ENCODE assay signal across 15 cellular contexts in genomic region chr2:43165378-43166025, GRCh38.
DNase-seq lines count a peak whose midpoint lies in the region; TF ChIP-seq lines count a peak whose summit lies in the region.
"Had no signal": no experiment of that assay in that cellular context is flagged by ENCODE, and none has a peak within 500 bp of the region (broad histone marks: within the 10 kb centered on the region; RNA-seq: fewer than 3 reads in every experiment).

No MANE protein-coding gene starts in this region.

- TF ChIP-seq POLR2A in prostate gland (IDR thresholded peaks at IDR 0.05): no peak

- H3K27ac ChIP-seq in AG04450 (ENCODE audit: low read depth, low read length) (no peak overlapping the region), prostate gland (no peak overlapping the region)
- no peak overlapping the region for H3K27ac ChIP-seq in effector memory CD4-positive, alpha-beta T cell (ENCODE audit: insufficient read depth, low read length, poor library complexity, severe bottlenecking)

- no peaks in the 10 kb centered on the region for H3K27me3 Mint-ChIP-seq in mesothelial cell of epicardium (ENCODE audit: low read depth)

- H3K4me1 Mint-ChIP-seq in mesothelial cell of epicardium: peaks cover 28% of the 10 kb centered on the region

- H3K9me3 ChIP-seq in AG04450 (ENCODE audit: control insufficient read depth, insufficient read depth, low read length) (no peaks in the 10 kb centered on the region), prostate gland (no peaks in the 10 kb centered on the region)
- H3K9me3 ChIP-seq in effector memory CD4-positive, alpha-beta T cell (ENCODE audit: control insufficient read depth, low read length): no peaks in the 10 kb centered on the region

- H3K27ac Mint-ChIP-seq in mesothelial cell of epicardium: no peak overlapping the region

- peaks cover 5% of the 10 kb centered on the region for H3K4me1 ChIP-seq in prostate gland (replicated peaks)
- H3K4me1 ChIP-seq in effector memory CD4-positive, alpha-beta T cell (ENCODE audit: control insufficient read depth, insufficient read depth, low read length, poor library complexity, severe bottlenecking): peaks cover 54% of the 10 kb centered on the region

- POLR2A ChIA-PET in AG04450 (lab: Yijun Ruan, JAX): no interaction called here

- H3K36me3 ChIP-seq in prostate gland: no peaks in the 10 kb centered on the region
- H3K36me3 ChIP-seq in effector memory CD4-positive, alpha-beta T cell (ENCODE audit: control insufficient read depth, insufficient read depth, low read length): no peaks in the 10 kb centered on the region

- TF ChIP-seq CTCF in AG04450 (IDR thresholded peaks at IDR 0.05; ENCODE audit: low read depth, low read length) (peak; percentile 30), GM12873 (IDR thresholded peaks at IDR 0.05; ENCODE audit: insufficient read depth, low read depth, low read length, missing control alignments) (peak; percentile 27), mesothelial cell of epicardium (IDR thresholded peaks at IDR 0.05; ENCODE audit: unreplicated experiment) (peak; percentile 28), prostate gland (IDR thresholded peaks at IDR 0.05) (no peak)

- no peaks in the 10 kb centered on the region for H3K27me3 ChIP-seq in AG04450 (ENCODE audit: control insufficient read depth, insufficient read depth, low read length)
- H3K27me3 ChIP-seq in prostate gland (replicated peaks; ENCODE audit: insufficient read depth): no peaks in the 10 kb centered on the region
- H3K27me3 ChIP-seq in effector memory CD4-positive, alpha-beta T cell (replicated peaks; ENCODE audit: control insufficient read depth, insufficient read depth, low read length, poor library complexity, severe bottlenecking): no peaks in the 10 kb centered on the region

- no peaks in the 10 kb centered on the region for H3K9me3 Mint-ChIP-seq in mesothelial cell of epicardium
- H3K9me3 Mint-ChIP-seq: activated T-cell treated with anti-CD3 and anti-CD28 coated beads, Interleukin-2, amount 50 U/mL, for 4 hours had no signal

- no peaks in the 10 kb centered on the region for H3K36me3 Mint-ChIP-seq in mesothelial cell of epicardium

- intact Hi-C loops in prostate gland (cut with DNase I): no loop called here

- CTCF ChIA-PET in AG04450 (lab: Charles Lee): no interaction called here

- WGBS in prostate gland: 83% methylated on average over 8 of the region's 8 CpGs

- H3K4me3 Mint-ChIP-seq in mesothelial cell of epicardium: no peak overlapping the region
- H3K4me3 Mint-ChIP-seq: activated T-cell treated with anti-CD3 and anti-CD28 coated beads, Interleukin-2, amount 50 U/mL, for 4 hours had no signal

- DNase-seq in AG04450 (ENCODE audit: low read depth, low spot score) (no peak), amniotic epithelial cell (ENCODE audit: low read depth) (peak; percentile 90), mesothelial cell of epicardium (ENCODE audit: low spot score in 2 of 2, unreplicated experiment in 2 of 2) (no peak), NCI-H146 (lab: John Stamatoyannopoulos, UW) (no peak), NCI-H510A (lab: John Stamatoyannopoulos, UW) (no peak), prostate gland (ENCODE audit: low spot score) (no peak)
- no peak for DNase-seq in effector memory CD4-positive, alpha-beta T cell
- DNase-seq: activated T-cell treated with anti-CD3 and anti-CD28 coated beads, Interleukin-2, amount 50 U/mL, for 4 hours; AML-193; mammary epithelial cell; NCI-H1694 treated with DMSO at 0.1 percent for 48 hours; NCI-H774; stimulated activated CD4-positive, alpha-beta T cell treated with anti-CD3 and anti-CD28 coated beads, Interleukin-1b, Interleukin-23, amount 100 ng/mL, for 48 hours had no signal

- no peak overlapping the region for H3K4me3 ChIP-seq in AG04450 (ENCODE audit: low read depth, low read length)
- no peak overlapping the region for H3K4me3 ChIP-seq in prostate gland
- H3K4me3 ChIP-seq in effector memory CD4-positive, alpha-beta T cell (ENCODE audit: insufficient read depth, low read depth, low read length, poor library complexity, severe bottlenecking): no peak overlapping the region
- H3K4me3 ChIP-seq: K562 had no signal

Comparison
In these comparisons a context has a peak if more than half of its experiments do, and no peak if none do; other contexts are left out.
1. CTCF ChIP-seq: peak in AG04450 (single experiment), GM12873 (single experiment) and mesothelial cell of epicardium (single experiment); none in prostate gland (0 of 4).